Comparison of ENCODE assay signal across 8 cellular contexts in the genomic region with DNA sequence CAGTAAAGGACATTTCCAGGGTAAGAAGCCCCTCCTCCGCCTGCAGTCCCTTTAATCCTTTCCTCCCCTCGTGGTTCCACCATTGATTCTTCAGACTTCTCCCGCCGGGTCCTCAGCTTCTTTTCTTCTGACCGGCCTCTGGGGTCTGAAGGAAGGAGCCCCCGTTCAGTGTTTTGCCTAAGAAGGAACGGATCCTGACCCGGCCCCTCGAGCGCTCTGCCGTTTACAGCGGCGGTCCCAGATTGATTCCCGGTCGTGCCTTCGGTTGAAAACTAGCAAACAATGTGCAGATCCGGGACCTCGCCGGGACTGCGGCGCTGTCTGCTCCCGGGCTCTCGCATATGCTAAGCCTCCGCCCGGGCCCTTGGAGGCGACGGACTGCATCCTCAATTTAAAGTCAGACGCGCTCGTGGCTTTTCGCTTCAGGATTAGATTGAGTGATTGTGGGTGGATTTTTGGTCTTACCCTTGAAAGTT.
A peak's percentile ranks its signal among the peaks of the same experiment; 100 is the strongest.
DNase-seq lines count a peak whose midpoint lies in the region; ATAC-seq and TF ChIP-seq lines count a peak whose summit lies in the region.

No MANE protein-coding gene starts in this region.

- peak; percentile 13 for ATAC-seq in GM21526 (IDR thresholded peaks at IDR 0.05; ENCODE audit: low FRiP score, unreplicated experiment)
- ATAC-seq in HG03469 (IDR thresholded peaks at IDR 0.05; ENCODE audit: unreplicated experiment): no peak

- TF ChIP-seq CTCF in choroid plexus epithelial cell (conservative IDR thresholded peaks at IDR 0.05; ENCODE audit: low read depth, low read length): no peak

- peak overlapping the region; percentile 89 for H3K4me3 ChIP-seq in choroid plexus epithelial cell (ENCODE audit: low read depth, low read length)

- DNase-seq in Ammon's horn (ENCODE audit: low spot score): peak; percentile 50
- peak; percentile 53 for DNase-seq in NCI-H1694 (lab: John Stamatoyannopoulos, UW)
- DNase-seq in activated CD4-positive, CD25-positive, alpha-beta regulatory T cell (lab: John Stamatoyannopoulos, UW): peak; percentile 2 to 25 (median 15)
- peak; percentile 70 for DNase-seq in choroid plexus epithelial cell (ENCODE audit: low read depth)
- peak; percentile 77 for DNase-seq in kidney glomerular epithelial cell (lab: John Stamatoyannopoulos, UW)
- DNase-seq in stimulated activated CD4-positive, alpha-beta T cell treated with anti-CD3 and anti-CD28 coated beads, Interleukin-15, amount 100 ng/mL, for 24 hours: peak; percentile 64

Comparison
In these comparisons a context has a peak if more than half of its experiments do, and no peak if none do; other contexts are left out.
1. DNase-seq: peak in every context shown above with its lines; median percentile 77 in kidney glomerular epithelial cell; 70 in choroid plexus epithelial cell; 64 in stimulated activated CD4-positive, alpha-beta T cell treated with anti-CD3 and anti-CD28 coated beads, Interleukin-15, amount 100 ng/mL, for 24 hours; 53 in NCI-H1694; 50 in Ammon's horn; 15 in activated CD4-positive, CD25-positive, alpha-beta regulatory T cell.